9 cellular contexts compared by ENCODE assay signal in the genomic region with DNA sequence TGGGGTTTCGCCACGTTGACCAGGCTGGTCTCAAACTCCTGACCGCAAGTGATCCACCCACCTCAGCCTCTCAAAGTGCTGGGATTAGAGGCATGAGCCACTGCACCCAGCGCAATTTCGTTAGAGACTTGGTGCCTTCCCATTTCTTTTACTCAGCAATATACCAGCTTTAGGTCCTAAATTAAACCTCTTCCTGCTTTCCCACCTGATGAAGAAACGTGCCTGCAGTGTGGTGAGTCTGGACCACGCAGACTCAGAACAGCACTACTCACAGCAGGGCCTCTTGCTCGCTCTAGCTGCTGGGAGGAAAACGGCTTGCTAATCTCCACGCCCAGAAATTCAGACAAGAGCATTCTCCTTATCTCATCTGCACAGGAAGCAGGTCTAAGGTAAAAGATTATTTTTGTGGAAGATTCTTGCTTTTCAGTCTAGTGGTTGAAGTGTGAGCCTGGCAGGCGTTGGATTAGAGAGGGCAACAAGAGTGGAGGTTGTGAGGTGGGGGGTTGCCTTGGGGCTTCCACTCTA. TPM values are rescaled to one million over a fixed set of nuclear protein-coding genes. Genes with fewer than 3 reads are reported as not detected.
DNase-seq lines count a peak whose midpoint lies in the region; ATAC-seq and TF ChIP-seq lines count a peak whose summit lies in the region.
"Had no signal": no experiment of that assay in that cellular context is flagged by ENCODE, and none has a peak within 500 bp of the region (broad histone marks: within the 10 kb centered on the region; RNA-seq: fewer than 3 reads in every experiment).

TSS of gene S100Z (plus strand) at position 248 of the 525 bp plus-strand sequence. CDS start 25,346 bp downstream, outside the sequence.

- H3K27ac Mint-ChIP-seq in Caco-2 (ENCODE audit: unreplicated experiment) (no peak within 1 kb of the TSS), progenitor cell of endocrine pancreas (no peak within 1 kb of the TSS)
- peak within 1 kb of the TSS; percentile 75 for H3K27ac Mint-ChIP-seq in activated naive CD8-positive, alpha-beta T cell

- no TSS peak for BruUV-seq in Caco-2 (replicated peaks; lab: Mats Ljungman, UMichigan)

- in situ Hi-C loops in G401 (cut with HindIII; ENCODE audit: low sequenced_read_pairs), result no loop called here

- H2AFZ ChIP-seq in osteoblast (ENCODE audit: low read length), result peak within 1 kb of the TSS; percentile 29

- H3K4me1 Mint-ChIP-seq in Caco-2 (ENCODE audit: low read depth, unreplicated experiment) (peaks cover 24% of the 10 kb centered on the region), progenitor cell of endocrine pancreas (ENCODE audit: low read depth) (peaks cover 2% of the 10 kb centered on the region)
- H3K4me1 Mint-ChIP-seq in activated naive CD8-positive, alpha-beta T cell (ENCODE audit: low read depth), result peaks cover 23% of the 10 kb centered on the region

- TF ChIP-seq CTCF in Caco-2 (IDR thresholded peaks at IDR 0.05; ENCODE audit: insufficient read depth in 1 of 2, low read depth in 1 of 2, low read length in 1 of 2, severe bottlenecking in 1 of 2, unreplicated experiment in 1 of 2) (no peak), osteoblast (IDR thresholded peaks at IDR 0.05; ENCODE audit: extremely low read depth, low read depth, low read length) (no peak), progenitor cell of endocrine pancreas (IDR thresholded peaks at IDR 0.05; ENCODE audit: unreplicated experiment) (no peak)

- no peak within 1 kb of the TSS for H3K4me3 ChIP-seq in Caco-2 (ENCODE audit: low read depth, low read length)
- no peak within 1 kb of the TSS for H3K4me3 ChIP-seq in osteoblast (ENCODE audit: insufficient read depth, low read length)

- H3K36me3 ChIP-seq in Caco-2 (ENCODE audit: control insufficient read depth, insufficient read depth, low read length) (no peaks in the 10 kb centered on the region), osteoblast (ENCODE audit: insufficient read depth, low read length) (no peaks in the 10 kb centered on the region)

- CTCF ChIA-PET in Caco-2 (lab: Charles Lee), result no interaction called here

- peaks cover 34% of the 10 kb centered on the region for H3K4me1 ChIP-seq in Caco-2
- H3K4me1 ChIP-seq in osteoblast (ENCODE audit: insufficient read depth, low read length), result peaks cover 3% of the 10 kb centered on the region

- no peak for ATAC-seq in HG03439 (IDR thresholded peaks at IDR 0.05; ENCODE audit: unreplicated experiment)

- H3K9me3 ChIP-seq in Caco-2 (0 out of 2 replicates have a peak, but pooled peaks cover 4% of the 10 kb centered on the region), osteoblast (ENCODE audit: low read depth, low read length) (no peaks in the 10 kb centered on the region)

- H3K27me3 Mint-ChIP-seq in Caco-2 (ENCODE audit: insufficient read depth, unreplicated experiment) (no peaks in the 10 kb centered on the region), progenitor cell of endocrine pancreas (no peaks in the 10 kb centered on the region)
- no peaks in the 10 kb centered on the region for H3K27me3 Mint-ChIP-seq in activated naive CD8-positive, alpha-beta T cell

- no peak within 1 kb of the TSS for H3K27ac ChIP-seq in osteoblast (ENCODE audit: low read depth, low read length)

- POLR2A ChIA-PET in Caco-2 (lab: Charles Lee), result interaction anchor here (0.5 kb wide), 1 partner anchor 276 kb away, joined by 3 read pairs; no protein-coding TSS in a partner anchor

- no peak within 1 kb of the TSS for H3K4me2 ChIP-seq in osteoblast (ENCODE audit: insufficient read depth, low read length)

- DNase-seq in Caco-2 (peak; percentile 25 to 79), T-helper 2 cell (peak in 3 of 5 experiments; percentile 10 to 93 (median 20)), osteoblast (ENCODE audit: insufficient read length, low spot score, missing footprints) (no peak), progenitor cell of endocrine pancreas (ENCODE audit: low spot score, unreplicated experiment) (no peak), DMS53 treated with DMSO at 0.1 percent for 48 hours (lab: John Stamatoyannopoulos, UW; ENCODE audit: unreplicated experiment) (no peak), G401 (ENCODE audit: low spot score) (no peak)
- DNase-seq: NCI-H2227 treated with DMSO at 0.1 percent for 48 hours had no signal

- H4K20me1 ChIP-seq in osteoblast (ENCODE audit: insufficient read depth, low read length), result no peaks in the 10 kb centered on the region

- H3K4me3 Mint-ChIP-seq in Caco-2 (ENCODE audit: unreplicated experiment), result peak within 1 kb of the TSS; percentile 5
- H3K4me3 Mint-ChIP-seq in activated naive CD8-positive, alpha-beta T cell, result peak within 1 kb of the TSS; percentile 4
- H3K4me3 Mint-ChIP-seq in progenitor cell of endocrine pancreas (ENCODE audit: low read depth), result no peak within 1 kb of the TSS

- no peaks in the 10 kb centered on the region for H3K79me2 ChIP-seq in osteoblast (ENCODE audit: insufficient read depth, low read length)

- H3K36me3 Mint-ChIP-seq in Caco-2 (ENCODE audit: insufficient read depth, unreplicated experiment), result no peaks in the 10 kb centered on the region
- H3K36me3 Mint-ChIP-seq in activated naive CD8-positive, alpha-beta T cell, result no peaks in the 10 kb centered on the region
- H3K36me3 Mint-ChIP-seq in progenitor cell of endocrine pancreas (ENCODE audit: insufficient read depth), result peaks cover 2% of the 10 kb centered on the region

- intact Hi-C loops in Caco-2 (cut with micrococcal nuclease; ENCODE audit: unreplicated experiment), result no loop called here

- peaks cover 11% of the 10 kb centered on the region for H3K9me3 Mint-ChIP-seq in Caco-2 (ENCODE audit: unreplicated experiment)
- no peaks in the 10 kb centered on the region for H3K9me3 Mint-ChIP-seq in activated naive CD8-positive, alpha-beta T cell (ENCODE audit: low read depth)
- peaks cover 10% of the 10 kb centered on the region for H3K9me3 Mint-ChIP-seq in progenitor cell of endocrine pancreas (ENCODE audit: low read depth)

- no peaks in the 10 kb centered on the region for H3K27me3 ChIP-seq in Caco-2 (replicated peaks; ENCODE audit: control insufficient read depth, insufficient read depth, low read length)
- H3K27me3 ChIP-seq in osteoblast (ENCODE audit: insufficient read depth, low read length), result no peaks in the 10 kb centered on the region

RNA-seq across cellular contexts. Expression of gene S100Z, which starts in this region (rescaled TPM):
- 0.66 TPM in 1 of 2 replicates, not detected in the other for total RNA-seq in Caco-2 (2022)
- not detected in 2 replicates for total RNA-seq in osteoblast
- total RNA-seq in progenitor cell of endocrine pancreas, result 1.2 and 1.7 TPM in 2 replicates
- total RNA-seq in G401 (2014; rRNA removed; shearing (Covaris generic)), result 2.0 and 21.2 TPM in 2 replicates

Comparison
In these comparisons a context has a peak if more than half of its experiments do, and no peak if none do; other contexts are left out.
1. Peak in DNase-seq in Caco-2; RNA of the gene not detected or under 1 TPM.
2. DNase-seq: peak in T-helper 2 cell (3 of 5); none in osteoblast (single experiment), progenitor cell of endocrine pancreas (single experiment), DMS53 treated with DMSO at 0.1 percent for 48 hours (single experiment) and G401 (single experiment).